Comparison of ENCODE assay signal across 20 cellular contexts in the genomic region with DNA sequence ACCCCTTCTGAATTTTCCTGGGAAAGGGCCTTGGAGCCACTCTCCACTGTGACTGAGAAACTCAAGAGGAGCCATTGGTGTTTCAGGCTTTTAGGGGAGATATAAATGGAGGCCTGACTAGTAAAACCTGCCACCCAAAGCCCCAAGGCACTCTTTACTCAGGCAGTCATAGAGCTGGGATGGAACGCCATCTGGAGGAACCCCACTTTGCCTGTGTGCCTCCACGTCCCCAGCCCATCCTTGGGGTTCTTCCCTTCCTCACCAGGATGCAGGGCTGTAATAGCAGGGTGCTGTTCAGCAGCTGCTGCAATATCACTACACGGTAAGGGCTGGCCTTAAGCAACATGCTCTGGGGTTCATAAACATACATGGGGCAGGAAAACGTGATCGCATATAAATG.
DNase-seq lines count a peak whose midpoint lies in the region; ATAC-seq, FAIRE-seq and TF ChIP-seq lines count a peak whose summit lies in the region.
"Had no signal": no experiment of that assay in that cellular context is flagged by ENCODE, and none has a peak within 500 bp of the region (broad histone marks: within the 10 kb centered on the region; RNA-seq: fewer than 3 reads in every experiment).

No MANE protein-coding gene starts in this region.

- H3K9ac ChIP-seq in IMR-90 (ENCODE audit: low read depth, low read length) (no peak overlapping the region), H1 (replicated peaks in 1 of 4; ENCODE audit: extremely low read depth in 1 of 4, low read depth in 3 of 4, low read length in 3 of 4) (no peak overlapping the region)

- H3K4ac ChIP-seq in IMR-90 (ENCODE audit: low read depth, low read length) = peak overlapping the region; percentile 72
- H3K4ac ChIP-seq in H1 (replicated peaks; ENCODE audit: insufficient read length, low read depth, low read length) = no peak overlapping the region

- TF ChIP-seq CTCF in IMR-90 (conservative IDR thresholded peaks at IDR 0.05; ENCODE audit: low read depth, low read length) (no peak), ascending aorta (IDR thresholded peaks at IDR 0.05) (no peak), H1 (IDR thresholded peaks at IDR 0.05; ENCODE audit: control extremely low read depth in 1 of 3, insufficient read depth in 1 of 3, low read depth in 1 of 3, low read length in 3 of 3) (peak in 1 of 3 experiments; percentile 15; a peak in 1 of 4 replicates), thoracic aorta (IDR thresholded peaks at IDR 0.05) (no peak)

- no peak for FAIRE-seq in H1 (lab: Jason Lieb, UNC)
- FAIRE-seq: GM12891, GM18507 had no signal

- intact Hi-C loops in IMR-90 (cut with micrococcal nuclease) (loop anchor here (2.0 to 10.0 kb wide), 3 partner anchors 68 to 231 kb away; no protein-coding TSS in a partner anchor), ascending aorta (cut with DNase I) (loop anchor here (2.0 to 5.0 kb wide), 4 partner anchors 68 to 233 kb away; partner anchors contain the start of gene BAMBI)

- H3K9me3 ChIP-seq in IMR-90 (ENCODE audit: control insufficient read depth, insufficient read depth, low read length) (no peaks in the 10 kb centered on the region), ascending aorta (no peaks in the 10 kb centered on the region), H1 (ENCODE audit: insufficient read depth in 2 of 2, low read depth in 1 of 2, low read length in 1 of 2) (no peaks in the 10 kb centered on the region), thoracic aorta (no peaks in the 10 kb centered on the region)

- no peak for DNase-seq in IMR-90
- DNase-seq in ascending aorta (ENCODE audit: low spot score in 2 of 2) = no peak
- DNase-seq in H1 (ENCODE audit: low read depth in 1 of 2, low spot score in 2 of 2) = no peak
- no peak for DNase-seq in thoracic aorta (ENCODE audit: low spot score)
- no peak for DNase-seq in stimulated activated CD4-positive, alpha-beta T cell treated with anti-CD3 and anti-CD28 coated beads, Interleukin-1b, Interleukin-23, amount 100 ng/mL, for 48 hours
- no peak for DNase-seq in NCI-H226
- DNase-seq in H7 = no peak
- DNase-seq: C1 segment of cervical spinal cord; Calu3; CD4-positive, alpha-beta memory T cell; COR-L47; DMS53; DMS79 treated with DMSO at 0.1 percent for 48 hours; GF-D8; GOT3; H9 had no signal

- H3K27me3 ChIP-seq in IMR-90 (ENCODE audit: control insufficient read depth, insufficient read depth, low read length) (no peaks in the 10 kb centered on the region), ascending aorta (no peaks in the 10 kb centered on the region), H1 (replicated peaks in 1 of 4; ENCODE audit: control insufficient read depth in 3 of 4, extremely low read depth in 1 of 4, insufficient read depth in 3 of 4, low read length in 3 of 4) (no peaks in the 10 kb centered on the region), thoracic aorta (replicated peaks; ENCODE audit: insufficient read depth) (no peaks in the 10 kb centered on the region), H7 (ENCODE audit: control insufficient read depth, insufficient read depth, low read length) (no peaks in the 10 kb centered on the region)

- no peaks in the 10 kb centered on the region for H3K79me2 ChIP-seq in H1 (ENCODE audit: control insufficient read depth in 1 of 2, insufficient read depth in 2 of 2, low read length in 2 of 2)

- H4K8ac ChIP-seq in IMR-90 (ENCODE audit: low read depth in 2 of 2, low read length in 2 of 2) = peak overlapping the region in 1 of 2 experiments; percentile 51; a peak in 1 of 4 replicates
- H4K8ac ChIP-seq in H1 (ENCODE audit: extremely low read depth, insufficient read depth, low read length) = no peak overlapping the region; the same call in 1 of the 2 replicates

- no peaks in the 10 kb centered on the region for H3K23me2 ChIP-seq in H1 (ENCODE audit: low read depth, low read length)

- peak overlapping the region; percentile 67; the same call in 2 of the 3 replicates for H2BK15ac ChIP-seq in IMR-90 (ENCODE audit: low read depth, low read length)
- no peak overlapping the region for H2BK15ac ChIP-seq in H1 (ENCODE audit: low read length)

- in situ Hi-C loops in IMR-90 (cut with MboI; ENCODE audit: low sequenced_read_pairs) = no loop called here

- no peak overlapping the region for H2BK12ac ChIP-seq in H1 (ENCODE audit: low read depth, low read length)

- no peak overlapping the region for H3K56ac ChIP-seq in IMR-90 (ENCODE audit: extremely low read depth, insufficient read depth, low read length)
- H3K56ac ChIP-seq in H1 (replicated peaks; ENCODE audit: insufficient read length, low read depth, low read length) = no peak overlapping the region

- TF ChIP-seq POLR2A in IMR-90 (IDR thresholded peaks at IDR 0.05; ENCODE audit: low read depth, low read length) (no peak), H1 (IDR thresholded peaks at IDR 0.05; ENCODE audit: control extremely low read depth in 1 of 2, low read depth in 2 of 2, low read length in 2 of 2) (no peak)

- H3K18ac ChIP-seq in IMR-90 (ENCODE audit: low read depth, low read length) (no peak overlapping the region), H1 (ENCODE audit: extremely low read depth, low read length) (no peak overlapping the region)

- H2BK5ac ChIP-seq in IMR-90 (ENCODE audit: low read depth, low read length, poor library complexity, severe bottlenecking) (no peak overlapping the region), H1 (ENCODE audit: low read depth, low read length) (no peak overlapping the region)

- H3K14ac ChIP-seq in IMR-90 (replicated peaks; ENCODE audit: low read depth, low read length) (peak overlapping the region; percentile 39; the same call in 1 of the 2 replicates), H1 (ENCODE audit: insufficient read length) (no peak overlapping the region)

- H3K4me3 ChIP-seq in IMR-90 (ENCODE audit: insufficient read depth, low read depth, low read length) = no peak overlapping the region
- H3K4me3 ChIP-seq in ascending aorta = no peak overlapping the region
- H3K4me3 ChIP-seq in H1 (ENCODE audit: extremely low read depth in 1 of 4, insufficient read depth in 2 of 4, low read depth in 3 of 4, low read length in 4 of 4) = no peak overlapping the region
- no peak overlapping the region for H3K4me3 ChIP-seq in thoracic aorta
- H3K4me3 ChIP-seq in H7 (ENCODE audit: insufficient read depth, low read depth, low read length) = no peak overlapping the region

- dilution Hi-C loops in IMR-90 (cut with HindIII; ENCODE audit: low sequenced_read_pairs, unreplicated experiment) = no loop called here

- peak overlapping the region; percentile 76 for H2BK120ac ChIP-seq in IMR-90 (ENCODE audit: low read depth, low read length)
- no peak overlapping the region for H2BK120ac ChIP-seq in H1 (replicated peaks; ENCODE audit: low read depth, low read length)

- H3K23ac ChIP-seq in IMR-90 (ENCODE audit: low read depth, low read length) (no peak overlapping the region), H1 (ENCODE audit: insufficient read length) (no peak overlapping the region)

- no peak for ATAC-seq in IMR-90 (ENCODE audit: low read depth)
- no peak for ATAC-seq in thoracic aorta (ENCODE audit: insufficient number of reproducible peaks, low FRiP score, low read depth)
- ATAC-seq in GM18520 (IDR thresholded peaks at IDR 0.05; ENCODE audit: unreplicated experiment) = no peak
- ATAC-seq: HCT116 had no signal

- H3K4me2 ChIP-seq in IMR-90 (ENCODE audit: low read depth, low read length) = no peak overlapping the region
- no peak overlapping the region for H3K4me2 ChIP-seq in H1 (ENCODE audit: insufficient read depth in 1 of 2, low read depth in 2 of 2, low read length in 2 of 2)

- H3K27ac ChIP-seq in IMR-90 (ENCODE audit: insufficient read depth, low read length) = no peak overlapping the region
- H3K27ac ChIP-seq in ascending aorta = peak overlapping the region; percentile 78 to 82
- H3K27ac ChIP-seq in H1 (ENCODE audit: low read depth, low read length) = no peak overlapping the region
- peak overlapping the region; percentile 77 to 80 for H3K27ac ChIP-seq in thoracic aorta

- TF ChIP-seq RAD21 in IMR-90 (IDR thresholded peaks at IDR 0.05; ENCODE audit: low read length) = no peak
- peak; percentile 32 to 49 for TF ChIP-seq RAD21 in H1 (IDR thresholded peaks at IDR 0.05 in 1 of 2, conservative IDR thresholded peaks at IDR 0.05 in 1 of 2; ENCODE audit: low read depth in 2 of 2, low read length in 2 of 2)

- TF ChIP-seq EP300 in H1 (IDR thresholded peaks at IDR 0.05; ENCODE audit: borderline replicate concordance in 1 of 2, low read depth in 2 of 2, low read length in 2 of 2) = no peak

- POLR2A ChIA-PET in IMR-90 (lab: Charles Lee; ENCODE audit: unreplicated experiment) = no interaction called here
- POLR2A ChIA-PET in H1 (lab: Charles Lee; ENCODE audit: partially characterized antibody) = no interaction called here

- H3K79me1 ChIP-seq in IMR-90 (ENCODE audit: low read depth in 1 of 2, low read length in 2 of 2) (no peaks in the 10 kb centered on the region), H1 (ENCODE audit: low read depth, low read length) (no peaks in the 10 kb centered on the region)

- CTCF ChIA-PET in IMR-90 (lab: Yijun Ruan, JAX) (no interaction called here), H1 (lab: Charles Lee; ENCODE audit: partially characterized antibody) (no interaction called here)

- H4K91ac ChIP-seq in IMR-90 (ENCODE audit: insufficient read depth, low read depth, low read length) (peak overlapping the region; percentile 75), H1 (replicated peaks; ENCODE audit: insufficient read length, low read length) (no peak overlapping the region)

- no peak overlapping the region for H2AK9ac ChIP-seq in IMR-90 (replicated peaks; ENCODE audit: low read depth, low read length, poor library complexity)

- no TSS peak for BruUV-seq in IMR-90 (replicated peaks; lab: Mats Ljungman, UMichigan)

- WGBS in IMR-90 (ENCODE audit: extremely low coverage in 2 of 2, insufficient read length in 1 of 2), 2 experiments = 100% methylated on average over 2 of the region's 5 CpGs; no CpG with 5 or more reads in 1 of the 2 experiments
- 84% methylated on average over 5 of the region's 5 CpGs; no CpG with 5 or more reads in 1 of the 2 experiments for WGBS in H1 (ENCODE audit: extremely low coverage in 1 of 2, insufficient coverage in 1 of 2, insufficient read length in 1 of 2, insufficient replicate concordance in 2 of 2, low coverage in 1 of 2, low lambda C conversion rate in 2 of 2, missing lambda C conversion rate in 1 of 2), 2 experiments

- H2BK20ac ChIP-seq in IMR-90 (ENCODE audit: low read depth, low read length) (peak overlapping the region; percentile 69), H1 (ENCODE audit: low read length) (no peak overlapping the region)

- peaks cover 9% of the 10 kb centered on the region for H3K9me1 ChIP-seq in IMR-90 (ENCODE audit: insufficient read depth, low read length)

- H3K36me3 ChIP-seq in IMR-90 (ENCODE audit: control insufficient read depth, insufficient read depth, low read length) = no peaks in the 10 kb centered on the region
- H3K36me3 ChIP-seq in ascending aorta = no peaks in the 10 kb centered on the region
- no peaks in the 10 kb centered on the region for H3K36me3 ChIP-seq in H1 (ENCODE audit: control insufficient read depth in 2 of 4, insufficient read depth in 4 of 4, low read length in 3 of 4)
- no peaks in the 10 kb centered on the region for H3K36me3 ChIP-seq in thoracic aorta
- H3K36me3 ChIP-seq in H7 (replicated peaks; ENCODE audit: control insufficient read depth, insufficient read depth, low read length) = no peaks in the 10 kb centered on the region

- H4K5ac ChIP-seq in IMR-90 (ENCODE audit: low read depth, low read length) (no peak overlapping the region), H1 (ENCODE audit: insufficient read length, low read depth, low read length) (no peak overlapping the region)

- H2AK5ac ChIP-seq in IMR-90 (ENCODE audit: low read depth, low read length) (peak overlapping the region; percentile 94), H1 (ENCODE audit: low read depth, low read length) (no peak overlapping the region)

- H4K20me1 ChIP-seq in IMR-90 (ENCODE audit: insufficient read depth, low read length) = no peaks in the 10 kb centered on the region
- no peaks in the 10 kb centered on the region for H4K20me1 ChIP-seq in H1 (replicated peaks in 1 of 2; ENCODE audit: control insufficient read depth in 1 of 2, insufficient read depth in 2 of 2, low read length in 2 of 2)

- H3K4me1 ChIP-seq in IMR-90 (ENCODE audit: control insufficient read depth, insufficient read depth, low read length) = peaks cover 15% of the 10 kb centered on the region
- H3K4me1 ChIP-seq in ascending aorta = peaks cover 7 to 38% of the 10 kb centered on the region in 2 donors
- no peaks in the 10 kb centered on the region for H3K4me1 ChIP-seq in H1 (replicated peaks in 1 of 4; ENCODE audit: control insufficient read depth in 3 of 4, insufficient read depth in 4 of 4, low read length in 3 of 4)
- peaks cover 14 to 50% of the 10 kb centered on the region in 2 donors for H3K4me1 ChIP-seq in thoracic aorta (ENCODE audit: control insufficient read depth in 1 of 2, low read depth in 2 of 2)

- no peak overlapping the region for H2AFZ ChIP-seq in IMR-90 (replicated peaks; ENCODE audit: low read length, poor library complexity)
- no peak overlapping the region for H2AFZ ChIP-seq in H1 (ENCODE audit: low read length)

Comparison
In these comparisons a context has a peak if more than half of its experiments do, and no peak if none do; other contexts are left out.
1. H3K27ac ChIP-seq: peak in ascending aorta (2 of 2) and thoracic aorta (2 of 2); none in IMR-90 (single experiment) and H1 (single experiment).